In the genomic region with DNA sequence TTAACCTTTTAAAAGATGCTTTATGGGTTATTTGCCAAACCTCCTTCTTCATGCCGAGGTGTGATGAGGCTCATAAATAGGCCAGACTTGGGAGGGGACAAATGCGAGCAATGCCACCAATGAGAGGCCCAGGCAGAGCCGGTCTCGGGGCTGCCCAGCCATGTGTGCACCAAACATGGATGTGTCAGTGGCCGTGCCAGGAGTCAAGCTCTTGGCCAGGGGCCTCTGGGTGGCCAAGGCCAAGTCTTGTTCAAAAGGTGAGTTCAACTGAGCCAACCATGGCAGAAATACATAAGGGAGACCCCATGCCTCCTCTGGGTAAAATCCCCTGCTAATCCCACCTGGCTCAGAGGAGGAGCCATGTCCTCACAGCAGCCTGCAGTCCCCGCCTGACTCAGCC, we compare ENCODE assay signal across 19 cellular contexts. TPM values are rescaled to one million over a fixed set of nuclear protein-coding genes. Genes with fewer than 3 reads are reported as not detected.
DNase-seq lines count a peak whose midpoint lies in the region; ATAC-seq and TF ChIP-seq lines count a peak whose summit lies in the region.
"Had no signal": no experiment of that assay in that cellular context is flagged by ENCODE, and none has a peak within 500 bp of the region (broad histone marks: within the 10 kb centered on the region; RNA-seq: fewer than 3 reads in every experiment).

No MANE protein-coding gene starts in this region.

- in situ Hi-C loops in G401 (cut with HindIII; ENCODE audit: low sequenced_read_pairs), result no loop called here

- H3K27ac ChIP-seq in RWPE2 (ENCODE audit: poor library complexity, severe bottlenecking) (no peak overlapping the region), upper lobe of right lung (no peak overlapping the region), smooth muscle cell (ENCODE audit: low read depth) (no peak overlapping the region)
- H3K27ac ChIP-seq: C4-2B had no signal

- TF ChIP-seq CTCF in RWPE2 (IDR thresholded peaks at IDR 0.05; ENCODE audit: poor library complexity, severe bottlenecking) (no peak), upper lobe of right lung (IDR thresholded peaks at IDR 0.05) (no peak), smooth muscle cell (IDR thresholded peaks at IDR 0.05; ENCODE audit: borderline replicate concordance, insufficient read depth, poor library complexity, severe bottlenecking) (no peak)

- no peaks in the 10 kb centered on the region for H3K36me3 ChIP-seq in RWPE2 (ENCODE audit: low read depth)
- no peaks in the 10 kb centered on the region for H3K36me3 ChIP-seq in upper lobe of right lung
- H3K36me3 ChIP-seq in smooth muscle cell (ENCODE audit: low read depth), result no peaks in the 10 kb centered on the region

- H3K9me3 Mint-ChIP-seq in stimulated activated memory B cell treated with anti-CD40 and anti-IgM and Interleukin-4, amounts not matched to agents 10 μg/mL and 1 μg/mL and 100 μg/mL, for 72 hours, result peaks cover 6% of the 10 kb centered on the region
- H3K9me3 Mint-ChIP-seq in effector memory CD8-positive, alpha-beta T cell, result peaks cover 0 to 6% of the 10 kb centered on the region in 2 donors
- H3K9me3 Mint-ChIP-seq: CD4-positive, alpha-beta T cell had no signal

- peaks cover 6% of the 10 kb centered on the region for H3K36me3 Mint-ChIP-seq in stimulated activated memory B cell treated with anti-CD40 and anti-IgM and Interleukin-4, amounts not matched to agents 10 μg/mL and 1 μg/mL and 100 μg/mL, for 72 hours
- peaks cover 3% of the 10 kb centered on the region for H3K36me3 Mint-ChIP-seq in effector memory CD8-positive, alpha-beta T cell (ENCODE audit: insufficient read depth)

- H3F3A ChIP-seq in smooth muscle cell (ENCODE audit: low read depth), result peaks cover 5% of the 10 kb centered on the region

- H3K27me3 ChIP-seq in RWPE2 (ENCODE audit: insufficient read depth, poor library complexity, severe bottlenecking) (peaks cover 3% of the 10 kb centered on the region), upper lobe of right lung (no peaks in the 10 kb centered on the region), smooth muscle cell (ENCODE audit: low read depth) (no peaks in the 10 kb centered on the region)

- H3K4me3 ChIP-seq in RWPE2 (ENCODE audit: severe bottlenecking), result no peak overlapping the region
- no peak overlapping the region for H3K4me3 ChIP-seq in upper lobe of right lung
- H3K4me3 ChIP-seq in smooth muscle cell, result no peak overlapping the region

- no peak overlapping the region for H3K27ac Mint-ChIP-seq in stimulated activated memory B cell treated with anti-CD40 and anti-IgM and Interleukin-4, amounts not matched to agents 10 μg/mL and 1 μg/mL and 100 μg/mL, for 72 hours
- no peak overlapping the region for H3K27ac Mint-ChIP-seq in effector memory CD8-positive, alpha-beta T cell
- H3K27ac Mint-ChIP-seq: CD4-positive, alpha-beta T cell; HFFc6; IgD-negative memory B cell had no signal

- H3K4me2 ChIP-seq in smooth muscle cell, result no peak overlapping the region

- H2AFZ ChIP-seq in smooth muscle cell (ENCODE audit: low read depth), result no peak overlapping the region

- H3K4me1 ChIP-seq in RWPE2 (ENCODE audit: insufficient read depth, poor library complexity, severe bottlenecking) (no peaks in the 10 kb centered on the region), upper lobe of right lung (no peaks in the 10 kb centered on the region), smooth muscle cell (ENCODE audit: low read depth) (no peaks in the 10 kb centered on the region)

- H3K9me3 ChIP-seq in RWPE2 (ENCODE audit: severe bottlenecking), result no peaks in the 10 kb centered on the region
- H3K9me3 ChIP-seq in upper lobe of right lung, result no peaks in the 10 kb centered on the region
- H3K9me3 ChIP-seq in smooth muscle cell (replicated peaks; ENCODE audit: low read depth), result no peaks in the 10 kb centered on the region

- intact Hi-C loops in upper lobe of right lung (cut with DNase I), result no loop called here

- no peaks in the 10 kb centered on the region for H4K20me1 ChIP-seq in smooth muscle cell (ENCODE audit: low read depth)

- H3K4me1 Mint-ChIP-seq in stimulated activated memory B cell treated with anti-CD40 and anti-IgM and Interleukin-4, amounts not matched to agents 10 μg/mL and 1 μg/mL and 100 μg/mL, for 72 hours, result peaks cover 14% of the 10 kb centered on the region
- peaks cover 0 to 3% of the 10 kb centered on the region in 2 donors for H3K4me1 Mint-ChIP-seq in effector memory CD8-positive, alpha-beta T cell (ENCODE audit: low read depth in 2 of 2)

- DNase-seq in G401 (ENCODE audit: low spot score), result peak; percentile 75
- peak; percentile 38 for DNase-seq in RWPE2 (ENCODE audit: low spot score)
- peak; percentile 14 for DNase-seq in epidermal melanocyte (ENCODE audit: insufficient read length, low spot score)
- peak; percentile 46 for DNase-seq in upper lobe of right lung
- no peak for DNase-seq in effector memory CD8-positive, alpha-beta T cell
- no peak for DNase-seq in smooth muscle cell (lab: John Stamatoyannopoulos, UW; ENCODE audit: unreplicated experiment)
- DNase-seq: Caco-2; CD4-positive, alpha-beta T cell; GDM1; GOT3; H7; HFFc6 had no signal

- ATAC-seq in RWPE2 (ENCODE audit: low read depth) (no peak), upper lobe of right lung (no peak)
- ATAC-seq in stimulated activated memory B cell treated with anti-CD40 and anti-IgM and Interleukin-4, amounts not matched to agents 10 μg/mL and 1 μg/mL and 100 μg/mL, for 72 hours, result no peak
- no peak for ATAC-seq in effector memory CD8-positive, alpha-beta T cell (replicated peaks)
- ATAC-seq: HCT116, HepG2 had no signal

- no peak overlapping the region for H3K9ac ChIP-seq in smooth muscle cell (ENCODE audit: low read depth)

- WGBS in smooth muscle cell (ENCODE audit: low lambda C conversion rate), result 69% methylated on average over 5 of the region's 6 CpGs

- H3K79me2 ChIP-seq in smooth muscle cell (ENCODE audit: low read depth), result no peaks in the 10 kb centered on the region

- peaks cover 31% of the 10 kb centered on the region for H3K27me3 Mint-ChIP-seq in stimulated activated memory B cell treated with anti-CD40 and anti-IgM and Interleukin-4, amounts not matched to agents 10 μg/mL and 1 μg/mL and 100 μg/mL, for 72 hours
- peaks cover 28 to 60% of the 10 kb centered on the region in 2 donors for H3K27me3 Mint-ChIP-seq in effector memory CD8-positive, alpha-beta T cell

- no peak overlapping the region for H3K4me3 Mint-ChIP-seq in stimulated activated memory B cell treated with anti-CD40 and anti-IgM and Interleukin-4, amounts not matched to agents 10 μg/mL and 1 μg/mL and 100 μg/mL, for 72 hours
- H3K4me3 Mint-ChIP-seq in effector memory CD8-positive, alpha-beta T cell, result no peak overlapping the region
- H3K4me3 Mint-ChIP-seq: CD4-positive, alpha-beta T cell; HFFc6; IgD-negative memory B cell had no signal

RNA-seq across cellular contexts. Expression of gene LCN15, which starts 10.9 kb away (rescaled TPM):
- total RNA-seq in G401 (2014; rRNA removed; shearing (Covaris generic)), result not detected in 2 replicates
- total RNA-seq in upper lobe of right lung (not detected), smooth muscle cell (not detected in 2 replicates)
- polyA plus RNA-seq in smooth muscle cell, result not detected in 2 replicates
- total RNA-seq: A172; Caco-2; CD4-positive, alpha-beta T cell; H7; HFFc6 had no signal
- polyA plus RNA-seq: BJ, IgD-negative memory B cell had no signal

RNA-seq across cellular contexts. Expression of gene TMEM141, which starts 16.0 kb away (rescaled TPM):
- total RNA-seq in G401 (2014; rRNA removed; shearing (Covaris generic)), result 60.8 and 107 TPM in 2 replicates
- total RNA-seq in upper lobe of right lung, result 64.4 TPM
- 59.2 and 75.4 TPM in 2 replicates for total RNA-seq in smooth muscle cell
- 112 and 118 TPM in 2 replicates for polyA plus RNA-seq in smooth muscle cell

RNA-seq across cellular contexts. Expression of gene LCN8, which starts 17.1 kb away (rescaled TPM):
- total RNA-seq in G401 (2014; rRNA removed; shearing (Covaris generic)), result not detected in 2 replicates
- not detected for total RNA-seq in upper lobe of right lung
- total RNA-seq in smooth muscle cell, result not detected in 2 replicates
- polyA plus RNA-seq in smooth muscle cell, result not detected in 2 replicates
- total RNA-seq: A172; Caco-2; CD4-positive, alpha-beta T cell; H7; HepG2; HFFc6 had no signal
- polyA plus RNA-seq: BJ had no signal

RNA-seq across cellular contexts. Expression of gene CCDC183, which starts 20.9 kb away (rescaled TPM):
- total RNA-seq in G401 (2014; rRNA removed; shearing (Covaris generic)), result not detected in 2 replicates
- total RNA-seq in upper lobe of right lung, result 4.0 TPM
- total RNA-seq in smooth muscle cell, result 1.2 and 2.0 TPM in 2 replicates
- polyA plus RNA-seq in smooth muscle cell, result 3.7 and 9.4 TPM in 2 replicates

RNA-seq across cellular contexts. Expression of gene LCN6, which starts 26.9 kb away (rescaled TPM):
- not detected in 2 replicates for total RNA-seq in G401 (2014; rRNA removed; shearing (Covaris generic))
- total RNA-seq in upper lobe of right lung (21.5 TPM), smooth muscle cell (not detected in 2 replicates)
- polyA plus RNA-seq in smooth muscle cell, result not detected in 2 replicates
- total RNA-seq: A172; Caco-2; CD4-positive, alpha-beta T cell; H7; HepG2; HFFc6 had no signal
- polyA plus RNA-seq: BJ, HepG2, IgD-negative memory B cell had no signal

Comparison
In these comparisons a context has a peak if more than half of its experiments do, and no peak if none do; other contexts are left out.
1. DNase-seq: peak in G401 (single experiment), RWPE2 (single experiment), epidermal melanocyte (single experiment) and upper lobe of right lung (single experiment); none in effector memory CD8-positive, alpha-beta T cell (0 of 3) and smooth muscle cell (single experiment).